8 cellular contexts compared by ENCODE assay signal in genomic region chrX:15789979-15790765, GRCh38. TPM values are rescaled to one million over a fixed set of nuclear protein-coding genes. Genes with fewer than 3 reads are reported as not detected.
A peak's percentile ranks its signal among the peaks of the same experiment; 100 is the strongest.
DNase-seq lines count a peak whose midpoint lies in the region; ATAC-seq and TF ChIP-seq lines count a peak whose summit lies in the region.

Gene ZRSR2, plus strand, starts transcription at chrX:15790484. Its CDS starts 12 bp downstream, at chrX:15790496.

- TF ChIP-seq CTCF in omental fat pad (IDR thresholded peaks at IDR 0.05): no peak
- no peak for TF ChIP-seq CTCF in testis (IDR thresholded peaks at IDR 0.05)

- ATAC-seq in omental fat pad (ENCODE audit: low FRiP score): peak; percentile 98

- H3K9me3 ChIP-seq in MG63 (no peaks in the 10 kb centered on the region), SJCRH30 (replicated peaks) (no peaks in the 10 kb centered on the region), testis (no peaks in the 10 kb centered on the region)

- H3K36me3 ChIP-seq in MG63: no peaks in the 10 kb centered on the region; the same call in 1 of the 2 replicates
- H3K36me3 ChIP-seq in SJCRH30: peaks cover 21% of the 10 kb centered on the region
- no peaks in the 10 kb centered on the region for H3K36me3 ChIP-seq in testis (ENCODE audit: low read depth, missing control alignments)

- TF ChIP-seq POLR2A in testis (IDR thresholded peaks at IDR 0.05): no peak

- 1% methylated on average over 24 to 40 of the region's 55 CpGs for WGBS in testis, 2 donors

- peak within 1 kb of the TSS; percentile 86 for H3K4me3 ChIP-seq in MG63
- peak within 1 kb of the TSS; percentile 83 for H3K4me3 ChIP-seq in SJCRH30
- peak within 1 kb of the TSS; percentile 64 to 76 for H3K4me3 ChIP-seq in testis

- no peaks in the 10 kb centered on the region for H3K27me3 ChIP-seq in MG63
- no peaks in the 10 kb centered on the region for H3K27me3 ChIP-seq in SJCRH30
- no peaks in the 10 kb centered on the region for H3K27me3 ChIP-seq in testis

- DNase-seq in GM03348 (ENCODE audit: low spot score): peak; percentile 92
- peak; percentile 64 for DNase-seq in HCEC 1CT
- peak; percentile 83 for DNase-seq in MG63
- peak; percentile 83 to 86 for DNase-seq in SJCRH30
- peak; percentile 89 for DNase-seq in activated gamma-delta T cell treated with anti-CD3 and anti-CD28 coated beads, Interleukin-2, amount 50 U/mL, for 16 hours (ENCODE audit: low read depth)
- DNase-seq in germinal center (ENCODE audit: low spot score): peak; percentile 88
- DNase-seq in omental fat pad (ENCODE audit: low spot score): peak; percentile 66
- DNase-seq in testis: peak; percentile 89

- H3K27ac ChIP-seq in SJCRH30: peak within 1 kb of the TSS; percentile 66
- peak within 1 kb of the TSS; percentile 25 to 79 for H3K27ac ChIP-seq in testis

- intact Hi-C loops in testis (cut with DNase I; ENCODE audit: low total_unique reads): no loop called here

- H3K4me1 ChIP-seq in SJCRH30 (peaks cover 7% of the 10 kb centered on the region), testis (no peaks in the 10 kb centered on the region)

RNA-seq across cellular contexts. Expression of gene ZRSR2, which starts in this region (rescaled TPM):
- total RNA-seq in MG63 (2014; rRNA removed; shearing (Covaris generic); ENCODE audit: low replicate concordance): 1.8 and 1.9 TPM in 2 replicates
- 7.3 and 10.6 TPM in 2 replicates for total RNA-seq in SJCRH30 (2014; rRNA removed; shearing (Covaris generic))
- total RNA-seq in omental fat pad (1 to 10 TPM; 5.6 to 8.8 (median 7.0) TPM), testis (1 to 10 TPM; 6.3 to 6.6 TPM)
- polyA plus RNA-seq in testis (ENCODE audit: insufficient read depth, low read depth, low replicate concordance): 6.1 TPM

Comparison
In these comparisons a context has a peak if more than half of its experiments do, and no peak if none do; other contexts are left out.
1. Peak in every context shown above with its lines: DNase-seq, ATAC-seq, H3K4me3 ChIP-seq and H3K27ac ChIP-seq.